In genomic region chr11:124776865-124777645, GRCh38 we compare ENCODE assay signal across 1 cellular context.
TF ChIP-seq lines count a peak whose summit lies in the region.

No MANE protein-coding gene starts in this region.

TF ChIP-seq in WTC11, 78 proteins besides CTCF, POLR2A, EP300 and RAD21 (continued from another document):
- no peak for TF ChIP-seq HMGXB4 (CRISPR knock-in tag; IDR thresholded peaks at IDR 0.05)
- no peak for TF ChIP-seq ZMAT4 (CRISPR knock-in tag; IDR thresholded peaks at IDR 0.05)
- no peak for TF ChIP-seq JAZF1 (CRISPR knock-in tag; IDR thresholded peaks at IDR 0.05)
- no peak for TF ChIP-seq E2F4 (CRISPR knock-in tag; IDR thresholded peaks at IDR 0.05; ENCODE audit: borderline replicate concordance, low read depth)
- TF ChIP-seq GABPB1 (CRISPR knock-in tag; IDR thresholded peaks at IDR 0.05): no peak
- no peak for TF ChIP-seq E2F5 (CRISPR knock-in tag; IDR thresholded peaks at IDR 0.05)
- no peak for TF ChIP-seq ZSCAN18 (CRISPR knock-in tag; IDR thresholded peaks at IDR 0.05)
